ENCODE assay signal across 1 cellular context in genomic region chr6:159729598-159729997, GRCh38.
TF ChIP-seq lines count a peak whose summit lies in the region.

No MANE protein-coding gene starts in this region.

TF ChIP-seq in A549, 52 proteins besides CTCF, POLR2A, EP300 and RAD21 (continued from another document):
- no peak for TF ChIP-seq REST (IDR thresholded peaks at IDR 0.05)
- TF ChIP-seq HMGXB4 (CRISPR knock-in tag; IDR thresholded peaks at IDR 0.05; ENCODE audit: borderline replicate concordance): no peak
- no peak for TF ChIP-seq JUN (IDR thresholded peaks at IDR 0.05)
- no peak for TF ChIP-seq SREBF2 (IDR thresholded peaks at IDR 0.05)
- no peak for TF ChIP-seq BCL3 (IDR thresholded peaks at IDR 0.05)
- TF ChIP-seq HOXB5 (CRISPR knock-in tag; IDR thresholded peaks at IDR 0.05): no peak
- TF ChIP-seq RCOR1 (IDR thresholded peaks at IDR 0.05; ENCODE audit: low read depth, low read length): no peak
TF ChIP-seq in A549: peak in this region for 0.
